ENCODE assay signal across 1 cellular context in the genomic region with DNA sequence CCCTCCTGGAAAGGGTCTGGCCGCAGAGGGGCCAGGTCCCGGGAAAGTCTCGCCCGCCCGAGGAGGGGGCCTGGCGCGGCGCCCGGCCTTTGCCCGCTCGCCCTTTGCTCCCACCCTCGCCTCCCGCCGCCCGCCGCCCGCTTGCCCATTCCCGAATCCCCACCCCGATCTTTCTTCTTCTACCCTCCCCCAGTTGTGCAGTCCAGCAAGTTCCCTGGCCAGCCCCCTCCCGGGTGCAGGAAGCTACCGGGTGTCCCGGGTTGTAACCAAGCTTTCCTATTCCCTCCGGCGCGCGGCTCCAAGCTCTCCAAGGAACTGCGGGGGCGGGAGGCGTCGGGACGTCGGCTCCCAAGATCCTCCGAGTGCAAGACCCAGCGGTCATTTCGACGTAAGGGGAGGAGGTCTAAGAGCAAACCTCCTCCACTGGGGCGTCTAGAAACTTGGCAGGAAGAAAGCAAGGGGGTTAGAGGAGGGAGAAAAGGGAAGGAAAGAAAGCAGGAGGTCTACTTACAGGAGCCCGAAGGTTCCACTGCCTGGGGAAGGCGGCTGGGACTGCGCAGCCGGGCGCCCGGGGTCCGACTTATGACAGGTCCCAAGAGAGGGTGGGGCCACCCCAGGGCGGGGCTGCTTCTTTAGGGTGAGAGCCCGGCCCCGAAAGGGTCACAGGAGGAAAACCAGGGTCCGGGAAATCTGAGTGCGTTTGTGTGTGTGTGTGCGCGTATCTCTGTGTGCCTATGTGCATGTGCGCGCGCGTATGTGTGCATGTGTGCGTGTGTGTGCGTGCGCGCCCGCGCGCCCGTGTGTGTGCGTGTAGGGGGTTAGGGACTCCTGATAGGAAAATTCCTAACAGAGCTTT.
TF ChIP-seq lines count a peak whose summit lies in the region.

Gene PTGR1, minus strand, starts transcription at position 556 of the 856 bp plus-strand sequence. CDS start 2,225 bp downstream, outside the sequence.

TF ChIP-seq in endothelial cell of umbilical vein, 7 proteins besides CTCF, POLR2A, EP300 and RAD21 (continued from another document):
- TF ChIP-seq EZH2 (IDR thresholded peaks at IDR 0.05; ENCODE audit: borderline replicate concordance, low read depth, low read length, severe bottlenecking): no peak
TF ChIP-seq in endothelial cell of umbilical vein: peak in this region for 2.
